ENCODE assay signal across 1 cellular context in the genomic region with DNA sequence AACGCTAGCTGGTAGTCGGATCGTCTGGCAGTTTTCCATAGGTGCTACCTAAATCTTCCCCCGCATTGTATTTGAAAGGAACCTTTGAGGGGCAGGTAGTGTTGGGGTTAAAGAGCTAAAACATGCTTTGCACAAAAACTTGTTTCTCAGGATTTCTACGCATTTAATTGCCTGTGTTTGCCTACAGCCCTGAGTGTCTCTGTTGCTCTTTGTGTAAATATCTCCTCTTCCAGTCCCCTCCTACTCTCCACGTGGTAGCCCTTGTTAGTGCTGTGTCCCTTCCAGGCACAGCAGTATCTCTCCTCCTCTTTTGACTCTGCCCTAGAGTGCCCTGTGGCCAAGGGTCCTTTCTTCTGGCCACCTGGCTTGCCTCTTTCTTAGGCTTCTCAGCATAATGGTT.
TF ChIP-seq lines count a peak whose summit lies in the region.

No MANE protein-coding gene starts in this region.

TF ChIP-seq in GM23338, 12 proteins besides CTCF, POLR2A, EP300 and RAD21 (continued from another document):
- TF ChIP-seq, protein P1, sequence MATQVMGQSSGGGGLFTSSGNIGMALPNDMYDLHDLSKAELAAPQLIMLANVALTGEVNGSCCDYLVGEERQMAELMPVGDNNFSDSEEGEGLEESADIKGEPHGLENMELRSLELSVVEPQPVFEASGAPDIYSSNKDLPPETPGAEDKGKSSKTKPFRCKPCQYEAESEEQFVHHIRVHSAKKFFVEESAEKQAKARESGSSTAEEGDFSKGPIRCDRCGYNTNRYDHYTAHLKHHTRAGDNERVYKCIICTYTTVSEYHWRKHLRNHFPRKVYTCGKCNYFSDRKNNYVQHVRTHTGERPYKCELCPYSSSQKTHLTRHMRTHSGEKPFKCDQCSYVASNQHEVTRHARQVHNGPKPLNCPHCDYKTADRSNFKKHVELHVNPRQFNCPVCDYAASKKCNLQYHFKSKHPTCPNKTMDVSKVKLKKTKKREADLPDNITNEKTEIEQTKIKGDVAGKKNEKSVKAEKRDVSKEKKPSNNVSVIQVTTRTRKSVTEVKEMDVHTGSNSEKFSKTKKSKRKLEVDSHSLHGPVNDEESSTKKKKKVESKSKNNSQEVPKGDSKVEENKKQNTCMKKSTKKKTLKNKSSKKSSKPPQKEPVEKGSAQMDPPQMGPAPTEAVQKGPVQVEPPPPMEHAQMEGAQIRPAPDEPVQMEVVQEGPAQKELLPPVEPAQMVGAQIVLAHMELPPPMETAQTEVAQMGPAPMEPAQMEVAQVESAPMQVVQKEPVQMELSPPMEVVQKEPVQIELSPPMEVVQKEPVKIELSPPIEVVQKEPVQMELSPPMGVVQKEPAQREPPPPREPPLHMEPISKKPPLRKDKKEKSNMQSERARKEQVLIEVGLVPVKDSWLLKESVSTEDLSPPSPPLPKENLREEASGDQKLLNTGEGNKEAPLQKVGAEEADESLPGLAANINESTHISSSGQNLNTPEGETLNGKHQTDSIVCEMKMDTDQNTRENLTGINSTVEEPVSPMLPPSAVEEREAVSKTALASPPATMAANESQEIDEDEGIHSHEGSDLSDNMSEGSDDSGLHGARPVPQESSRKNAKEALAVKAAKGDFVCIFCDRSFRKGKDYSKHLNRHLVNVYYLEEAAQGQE (IDR thresholded peaks at IDR 0.05; ENCODE audit: unreplicated experiment), result no peak
- no peak for TF ChIP-seq EZH2phosphoT487 (IDR thresholded peaks at IDR 0.05; ENCODE audit: unreplicated experiment)
- no peak for TF ChIP-seq EZH2 (IDR thresholded peaks at IDR 0.05; ENCODE audit: low read depth, unreplicated experiment)
- TF ChIP-seq STAT1 (IDR thresholded peaks at IDR 0.05; ENCODE audit: unreplicated experiment), result no peak
- no peak for TF ChIP-seq ZNF114 (CRISPR knock-in tag; IDR thresholded peaks at IDR 0.05)
- TF ChIP-seq NANOG (IDR thresholded peaks at IDR 0.05; ENCODE audit: borderline replicate concordance), result no peak
- no peak for TF ChIP-seq ETS1 (IDR thresholded peaks at IDR 0.05)
- no peak for TF ChIP-seq CREB1 (CRISPR knock-in tag; IDR thresholded peaks at IDR 0.05; ENCODE audit: low read depth)
TF ChIP-seq in GM23338: peak in this region for 0.
